8 cellular contexts compared by ENCODE assay signal in genomic region chr15:20340931-20341661, GRCh38.
DNase-seq lines count a peak whose midpoint lies in the region; ATAC-seq, FAIRE-seq and TF ChIP-seq lines count a peak whose summit lies in the region.

No MANE protein-coding gene starts in this region.

- TF ChIP-seq RAD21 in SK-N-SH (IDR thresholded peaks at IDR 0.05; ENCODE audit: low read length) = no peak

- peak in 4 of 5 donors; percentile 25 to 73 (median 50) for DNase-seq in CD4-positive, alpha-beta memory T cell
- DNase-seq in SK-N-SH = peak; percentile 32
- peak; percentile 3 for DNase-seq in endothelial cell of umbilical vein (ENCODE audit: low read depth, low spot score)
- DNase-seq in osteocyte (ENCODE audit: extremely low spot score, unreplicated experiment) = peak; percentile 100
- DNase-seq in NCI-H82 treated with DMSO at 0.1 percent for 48 hours (lab: John Stamatoyannopoulos, UW; ENCODE audit: unreplicated experiment) = no peak
- DNase-seq in NCI-H2227 (lab: John Stamatoyannopoulos, UW; ENCODE audit: unreplicated experiment) = no peak

- no peaks in the 10 kb centered on the region for H3K4me1 ChIP-seq in CD4-positive, alpha-beta memory T cell (ENCODE audit: insufficient read depth, low read length)
- H3K4me1 ChIP-seq in SK-N-SH (ENCODE audit: control insufficient read depth in 1 of 2, insufficient read depth in 2 of 2, low read depth in 1 of 2, low read length in 1 of 2) = no peaks in the 10 kb centered on the region
- H3K4me1 ChIP-seq in endothelial cell of umbilical vein (ENCODE audit: control insufficient read depth, extremely low read depth, insufficient read depth, low read length) = no peaks in the 10 kb centered on the region

- 13% methylated on average over 7 of the region's 7 CpGs for WGBS in SK-N-SH (ENCODE audit: low lambda C conversion rate)

- no peaks in the 10 kb centered on the region for H3K9me2 ChIP-seq in SK-N-SH

- H3K36me3 Mint-ChIP-seq in CD4-positive, alpha-beta memory T cell = no peaks in the 10 kb centered on the region
- no peaks in the 10 kb centered on the region for H3K36me3 Mint-ChIP-seq in osteocyte (ENCODE audit: unreplicated experiment)

- peaks cover 0 to 8% of the 10 kb centered on the region in 2 donors for H3K9me3 ChIP-seq in CD4-positive, alpha-beta memory T cell (ENCODE audit: control insufficient read depth in 1 of 2, low read length in 2 of 2)
- H3K9me3 ChIP-seq in SK-N-SH (no peaks in the 10 kb centered on the region), endothelial cell of umbilical vein (replicated peaks; ENCODE audit: control insufficient read depth, insufficient read depth, low read length) (peaks cover 45% of the 10 kb centered on the region)

- no peaks in the 10 kb centered on the region for H3K36me3 ChIP-seq in CD4-positive, alpha-beta memory T cell (ENCODE audit: insufficient read depth, low read length)
- H3K36me3 ChIP-seq in SK-N-SH (replicated peaks in 1 of 2; ENCODE audit: control insufficient read depth in 1 of 2, insufficient read depth in 2 of 2, low read length in 1 of 2) = no peaks in the 10 kb centered on the region
- no peaks in the 10 kb centered on the region for H3K36me3 ChIP-seq in endothelial cell of umbilical vein (ENCODE audit: control insufficient read depth in 2 of 2, extremely low read depth in 1 of 2, insufficient read depth in 2 of 2, low read length in 2 of 2)

- no peaks in the 10 kb centered on the region for H3K79me2 ChIP-seq in SK-N-SH (ENCODE audit: insufficient read depth)
- no peaks in the 10 kb centered on the region for H3K79me2 ChIP-seq in endothelial cell of umbilical vein (ENCODE audit: control insufficient read depth, insufficient read depth, low read length)

- H3F3A ChIP-seq in SK-N-SH (replicated peaks; ENCODE audit: insufficient read depth) = no peaks in the 10 kb centered on the region

- H3K9me3 Mint-ChIP-seq in CD4-positive, alpha-beta memory T cell = peaks cover 0 to 10% (median 9%) of the 10 kb centered on the region in 8 donors
- H3K9me3 Mint-ChIP-seq in osteocyte (ENCODE audit: unreplicated experiment) = peaks cover 6% of the 10 kb centered on the region

- no peak overlapping the region for H3K4me3 Mint-ChIP-seq in CD4-positive, alpha-beta memory T cell
- H3K4me3 Mint-ChIP-seq in osteocyte (ENCODE audit: unreplicated experiment) = no peak overlapping the region

- no peak overlapping the region for H3K4me2 ChIP-seq in SK-N-SH
- no peak overlapping the region for H3K4me2 ChIP-seq in endothelial cell of umbilical vein (ENCODE audit: insufficient read depth, low read length)

- H3K4me3 ChIP-seq in CD4-positive, alpha-beta memory T cell (ENCODE audit: low read length in 2 of 2) = no peak overlapping the region
- H3K4me3 ChIP-seq in SK-N-SH (ENCODE audit: low read depth in 2 of 2, low read length in 1 of 2) (no peak overlapping the region), endothelial cell of umbilical vein (replicated peaks in 1 of 3; ENCODE audit: insufficient read depth in 1 of 3, low read depth in 1 of 3, low read length in 3 of 3) (no peak overlapping the region)

- no peak for ATAC-seq in HG03139 (IDR thresholded peaks at IDR 0.05; ENCODE audit: unreplicated experiment)
- ATAC-seq in HG02623 (IDR thresholded peaks at IDR 0.05; ENCODE audit: unreplicated experiment) = no peak

- CTCF ChIA-PET in CD4-positive, alpha-beta memory T cell (lab: Charles Lee; ENCODE audit: partially characterized antibody) = no interaction called here
- CTCF ChIA-PET in SK-N-SH (lab: Yijun Ruan, JAX) = interaction anchor here (1.0 to 1.9 kb wide), 2 partner anchors 15 to 16 kb away, joined by 4 to 6 read pairs; no protein-coding TSS in a partner anchor
- CTCF ChIA-PET in endothelial cell of umbilical vein (lab: Charles Lee) = no interaction called here

- H3K27me3 Mint-ChIP-seq in CD4-positive, alpha-beta memory T cell = no peaks in the 10 kb centered on the region
- H3K27me3 Mint-ChIP-seq in osteocyte (ENCODE audit: unreplicated experiment) = no peaks in the 10 kb centered on the region

- TF ChIP-seq CTCF in SK-N-SH (IDR thresholded peaks at IDR 0.05) (no peak), endothelial cell of umbilical vein (IDR thresholded peaks at IDR 0.05; ENCODE audit: extremely low read depth in 1 of 2, insufficient read depth in 1 of 2, low read depth in 1 of 2, low read length in 2 of 2) (no peak), osteocyte (IDR thresholded peaks at IDR 0.05) (no peak)

- POLR2A ChIA-PET in CD4-positive, alpha-beta memory T cell (lab: Charles Lee; ENCODE audit: partially characterized antibody) = no interaction called here
- POLR2A ChIA-PET in SK-N-SH (lab: Yijun Ruan, JAX) (no interaction called here), endothelial cell of umbilical vein (lab: Charles Lee) (no interaction called here)

- intact Hi-C loops in CD4-positive, alpha-beta memory T cell (cut with micrococcal nuclease) = no loop called here
- intact Hi-C loops in endothelial cell of umbilical vein (cut with micrococcal nuclease) = no loop called here

- no peaks in the 10 kb centered on the region for H3K27me3 ChIP-seq in CD4-positive, alpha-beta memory T cell (ENCODE audit: insufficient read depth, low read length)
- H3K27me3 ChIP-seq in SK-N-SH (ENCODE audit: insufficient read depth) = no peaks in the 10 kb centered on the region
- no peaks in the 10 kb centered on the region for H3K27me3 ChIP-seq in endothelial cell of umbilical vein (ENCODE audit: control insufficient read depth in 2 of 2, insufficient read depth in 2 of 2, low read length in 2 of 2)

- H3K9ac ChIP-seq in SK-N-SH = no peak overlapping the region
- no peak overlapping the region for H3K9ac ChIP-seq in endothelial cell of umbilical vein (replicated peaks; ENCODE audit: extremely low read depth, insufficient read depth, low read length)

- H3K27ac ChIP-seq in CD4-positive, alpha-beta memory T cell (ENCODE audit: low read depth, low read length) = no peak overlapping the region
- H3K27ac ChIP-seq in SK-N-SH (ENCODE audit: low read depth in 2 of 2, low read length in 1 of 2) = no peak overlapping the region
- H3K27ac ChIP-seq in endothelial cell of umbilical vein (ENCODE audit: insufficient read depth, low read depth, low read length) = no peak overlapping the region

- no peaks in the 10 kb centered on the region for H3K9me1 ChIP-seq in endothelial cell of umbilical vein (replicated peaks; ENCODE audit: control insufficient read depth, extremely low read depth, insufficient read depth, low read length)

- H4K20me1 ChIP-seq in SK-N-SH (ENCODE audit: insufficient read depth) (no peaks in the 10 kb centered on the region), endothelial cell of umbilical vein (replicated peaks; ENCODE audit: control insufficient read depth, extremely low read depth, insufficient read depth, low read length) (no peaks in the 10 kb centered on the region)

- H3K27ac Mint-ChIP-seq in CD4-positive, alpha-beta memory T cell = no peak overlapping the region
- no peak overlapping the region for H3K27ac Mint-ChIP-seq in osteocyte (ENCODE audit: unreplicated experiment)

- no peak overlapping the region for H2AFZ ChIP-seq in SK-N-SH (ENCODE audit: low read depth)
- no peak overlapping the region for H2AFZ ChIP-seq in endothelial cell of umbilical vein (ENCODE audit: low read depth, low read length)

- dilution Hi-C loops in endothelial cell of umbilical vein (cut with MboI; ENCODE audit: extremely low pct_ligation_motif_present, low sequenced_read_pairs) = no loop called here

- no TSS peak for BruUV-seq in endothelial cell of umbilical vein (replicated peaks; lab: Mats Ljungman, UMichigan)

- no peaks in the 10 kb centered on the region for H3K4me1 Mint-ChIP-seq in CD4-positive, alpha-beta memory T cell
- H3K4me1 Mint-ChIP-seq in osteocyte (ENCODE audit: unreplicated experiment) = no peaks in the 10 kb centered on the region

- no peak for TF ChIP-seq EP300 in SK-N-SH (IDR thresholded peaks at IDR 0.05; ENCODE audit: borderline replicate concordance in 1 of 2, low read depth in 1 of 2, low read length in 1 of 2)

- TF ChIP-seq POLR2A in endothelial cell of umbilical vein (IDR thresholded peaks at IDR 0.05; ENCODE audit: low read depth, low read length) = no peak

- FAIRE-seq in endothelial cell of umbilical vein (lab: Jason Lieb, UNC) = peak; percentile 86

TF ChIP-seq in SK-N-SH, 30 proteins besides CTCF, POLR2A, EP300 and RAD21:
- no peak for TF ChIP-seq USF2 (IDR thresholded peaks at IDR 0.05; ENCODE audit: borderline replicate concordance, low read depth, low read length)
TF ChIP-seq in SK-N-SH: peak in this region for 0.

TF ChIP-seq in endothelial cell of umbilical vein, 7 proteins besides CTCF, POLR2A, EP300 and RAD21:
- no peak for TF ChIP-seq GATA2 (IDR thresholded peaks at IDR 0.05; ENCODE audit: insufficient read depth, insufficient read length, low read depth, low read length)
- no peak for TF ChIP-seq JUN (IDR thresholded peaks at IDR 0.05; ENCODE audit: borderline replicate concordance, insufficient read depth, insufficient read length, low read depth)
- TF ChIP-seq MAX (IDR thresholded peaks at IDR 0.05; ENCODE audit: insufficient read depth, insufficient read length) = no peak
- TF ChIP-seq FOS (IDR thresholded peaks at IDR 0.05; ENCODE audit: borderline replicate concordance, insufficient read depth, low read length) = no peak
- no peak for TF ChIP-seq EZH2 (IDR thresholded peaks at IDR 0.05; ENCODE audit: borderline replicate concordance, low read depth, low read length, severe bottlenecking)
- TF ChIP-seq POLR2AphosphoS5 (IDR thresholded peaks at IDR 0.05; ENCODE audit: insufficient read depth, low read depth, low read length) = no peak
- no peak for TF ChIP-seq MYC (IDR thresholded peaks at IDR 0.05; ENCODE audit: low read depth, low read length)

Comparison
In these comparisons a context has a peak if more than half of its experiments do, and no peak if none do; other contexts are left out.
1. DNase-seq: peak in CD4-positive, alpha-beta memory T cell (4 of 5), SK-N-SH (single experiment), endothelial cell of umbilical vein (single experiment) and osteocyte (single experiment); none in NCI-H82 treated with DMSO at 0.1 percent for 48 hours (single experiment) and NCI-H2227 (single experiment).